In genomic region chr15:40339621-40339945, GRCh38 we compare ENCODE assay signal across 1 cellular context.
TF ChIP-seq lines count a peak whose summit lies in the region.

No MANE protein-coding gene starts in this region.

TF ChIP-seq in HEK293, 187 proteins besides CTCF, POLR2A, EP300 and RAD21 (continued from another document):
- TF ChIP-seq ZNF26 (tag by site-specific recombination; IDR thresholded peaks at IDR 0.05) = no peak
